ENCODE assay signal across 7 cellular contexts in genomic region chr17:8249621-8250020, GRCh38. TPM values are rescaled to one million over a fixed set of nuclear protein-coding genes. Genes with fewer than 3 reads are reported as not detected.
DNase-seq lines count a peak whose midpoint lies in the region; ATAC-seq and TF ChIP-seq lines count a peak whose summit lies in the region.

No MANE protein-coding gene starts in this region.

- H3K27ac Mint-ChIP-seq in activated T-helper 17 cell treated with anti-CD3 and anti-CD28 coated beads, Interleukin-2, amount 50 U/mL, for 72 hours, result peak overlapping the region; percentile 99
- H3K27ac Mint-ChIP-seq in stimulated activated naive CD8-positive, alpha-beta T cell treated with anti-CD3 and anti-CD28 coated beads, Interleukin-15, amount 100 ng/mL, for 72 hours, result peak overlapping the region; percentile 99 to 100

- no peaks in the 10 kb centered on the region for H3K27me3 ChIP-seq in iPS-18a (ENCODE audit: control insufficient read depth, insufficient read depth, low read length)

- no peak for DNase-seq in HFF-Myc (ENCODE audit: extremely low read depth, low read depth)
- DNase-seq in stimulated activated naive CD8-positive, alpha-beta T cell treated with anti-CD3 and anti-CD28 coated beads, Interleukin-15, amount 100 ng/mL, for 72 hours, result no peak

- peak overlapping the region; percentile 100 for H3K4me3 Mint-ChIP-seq in activated T-helper 17 cell treated with anti-CD3 and anti-CD28 coated beads, Interleukin-2, amount 50 U/mL, for 72 hours
- H3K4me3 Mint-ChIP-seq in stimulated activated naive CD8-positive, alpha-beta T cell treated with anti-CD3 and anti-CD28 coated beads, Interleukin-15, amount 100 ng/mL, for 72 hours, result peak overlapping the region; percentile 95 to 99

- no peak for TF ChIP-seq CTCF in HFF-Myc (IDR thresholded peaks at IDR 0.05; ENCODE audit: low read depth, low read length, missing control alignments)

- H3K27me3 Mint-ChIP-seq in activated T-helper 17 cell treated with anti-CD3 and anti-CD28 coated beads, Interleukin-2, amount 50 U/mL, for 72 hours, result no peaks in the 10 kb centered on the region
- no peaks in the 10 kb centered on the region for H3K27me3 Mint-ChIP-seq in stimulated activated naive CD8-positive, alpha-beta T cell treated with anti-CD3 and anti-CD28 coated beads, Interleukin-15, amount 100 ng/mL, for 72 hours

- peak overlapping the region; percentile 99 for H3K27ac ChIP-seq in iPS-18a (ENCODE audit: low read length)

- H3K9me3 ChIP-seq in iPS-18a (ENCODE audit: control insufficient read depth, low read depth, low read length), result no peaks in the 10 kb centered on the region

- peak overlapping the region; percentile 88 for H3K4me3 ChIP-seq in HFF-Myc (replicated peaks; ENCODE audit: low read depth, low read length)
- peak overlapping the region; percentile 100 for H3K4me3 ChIP-seq in iPS-18a (ENCODE audit: low read length)

- H3K36me3 ChIP-seq in iPS-18a (ENCODE audit: control insufficient read depth, low read depth, low read length), result peaks cover 15% of the 10 kb centered on the region

- peaks cover 8% of the 10 kb centered on the region for H3K4me1 ChIP-seq in iPS-18a (ENCODE audit: control insufficient read depth, low read depth, low read length)

- H3K9me3 Mint-ChIP-seq in activated T-helper 17 cell treated with anti-CD3 and anti-CD28 coated beads, Interleukin-2, amount 50 U/mL, for 72 hours, result no peaks in the 10 kb centered on the region
- H3K9me3 Mint-ChIP-seq in stimulated activated naive CD8-positive, alpha-beta T cell treated with anti-CD3 and anti-CD28 coated beads, Interleukin-15, amount 100 ng/mL, for 72 hours, result no peaks in the 10 kb centered on the region

- peaks cover 20% of the 10 kb centered on the region for H3K4me1 Mint-ChIP-seq in activated T-helper 17 cell treated with anti-CD3 and anti-CD28 coated beads, Interleukin-2, amount 50 U/mL, for 72 hours
- H3K4me1 Mint-ChIP-seq in stimulated activated naive CD8-positive, alpha-beta T cell treated with anti-CD3 and anti-CD28 coated beads, Interleukin-15, amount 100 ng/mL, for 72 hours, result peaks cover 36% of the 10 kb centered on the region

- peaks cover 61% of the 10 kb centered on the region for H3K36me3 Mint-ChIP-seq in activated T-helper 17 cell treated with anti-CD3 and anti-CD28 coated beads, Interleukin-2, amount 50 U/mL, for 72 hours (ENCODE audit: low read depth)

- H3K9ac ChIP-seq in iPS-18a (ENCODE audit: low read length), result peak overlapping the region; percentile 100

- ATAC-seq in activated T-helper 17 cell treated with anti-CD3 and anti-CD28 coated beads, Interleukin-2, amount 50 U/mL, for 72 hours (replicated peaks), result no peak
- no peak for ATAC-seq in stimulated activated naive CD8-positive, alpha-beta T cell treated with anti-CD3 and anti-CD28 coated beads, Interleukin-15, amount 100 ng/mL, for 72 hours
- ATAC-seq in GM19328 (IDR thresholded peaks at IDR 0.05; ENCODE audit: unreplicated experiment) (no peak), HG02973 (IDR thresholded peaks at IDR 0.05; ENCODE audit: unreplicated experiment) (no peak), HG03442 (IDR thresholded peaks at IDR 0.05; ENCODE audit: unreplicated experiment) (no peak)

RNA-seq across cellular contexts. Expression of gene PFAS, which starts 0.5 kb away (rescaled TPM):
- 100 to 1,000 TPM in 1 of 2 donors, 10 to 100 TPM in 1; 53.9 to 143 TPM for total RNA-seq in activated T-helper 17 cell treated with anti-CD3 and anti-CD28 coated beads, Interleukin-2, amount 50 U/mL, for 72 hours

RNA-seq across cellular contexts. Expression of gene CTC1, which starts 1.8 kb away (rescaled TPM):
- total RNA-seq in activated T-helper 17 cell treated with anti-CD3 and anti-CD28 coated beads, Interleukin-2, amount 50 U/mL, for 72 hours, result 10 to 100 TPM; 53.8 to 80.4 TPM

RNA-seq across cellular contexts. Expression of gene RANGRF, which starts 38.8 kb away (rescaled TPM):
- 10 to 100 TPM; 44.9 to 56.0 TPM for total RNA-seq in activated T-helper 17 cell treated with anti-CD3 and anti-CD28 coated beads, Interleukin-2, amount 50 U/mL, for 72 hours

RNA-seq across cellular contexts. Expression of gene AURKB, which starts 39.2 kb away (rescaled TPM):
- 100 to 1,000 TPM; 158 to 161 TPM for total RNA-seq in activated T-helper 17 cell treated with anti-CD3 and anti-CD28 coated beads, Interleukin-2, amount 50 U/mL, for 72 hours

RNA-seq across cellular contexts. Expression of gene SLC25A35, which starts 45.6 kb away (rescaled TPM):
- total RNA-seq in activated T-helper 17 cell treated with anti-CD3 and anti-CD28 coated beads, Interleukin-2, amount 50 U/mL, for 72 hours, result 1 to 10 TPM; 3.6 to 4.3 TPM
